17 cellular contexts compared by ENCODE assay signal in the genomic region with DNA sequence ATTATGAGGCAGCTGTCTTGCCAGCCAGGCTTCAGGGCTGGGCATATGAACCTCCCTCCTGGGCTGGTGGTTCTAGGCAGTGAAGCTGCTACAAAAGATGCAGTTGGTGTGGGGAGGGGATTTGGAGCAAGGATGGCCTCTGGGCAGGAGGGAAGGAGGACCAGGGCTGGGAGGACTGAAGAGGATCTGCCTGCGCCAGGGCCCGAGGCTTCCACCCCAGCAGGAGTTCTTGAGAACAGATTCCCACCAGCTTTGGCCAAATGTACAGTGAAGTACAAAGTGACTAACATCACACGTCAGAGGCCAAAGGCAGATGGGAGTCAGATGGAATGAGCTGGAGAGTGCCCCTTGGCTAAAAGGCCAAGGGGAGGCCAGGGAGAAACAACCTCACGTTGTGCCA.
DNase-seq lines count a peak whose midpoint lies in the region; ATAC-seq and TF ChIP-seq lines count a peak whose summit lies in the region.
"Had no signal": no experiment of that assay in that cellular context is flagged by ENCODE, and none has a peak within 500 bp of the region (broad histone marks: within the 10 kb centered on the region; RNA-seq: fewer than 3 reads in every experiment).

No MANE protein-coding gene starts in this region.

- DNase-seq in cardiac septum (ENCODE audit: low spot score) (peak; percentile 60), left ventricle myocardium superior (no peak), cerebellum (ENCODE audit: low spot score) (peak; percentile 41), glutamatergic neuron (peak; percentile 26), glomerular visceral epithelial cell (ENCODE audit: extremely low spot score) (no peak), KBM-7 (no peak), left colon (no peak)
- DNase-seq: CD8-positive, alpha-beta T cell; DMS 273 treated with DMSO at 0.1 percent for 48 hours; DND-41; EL; H7; HFFc6 had no signal

- H3K9me3 Mint-ChIP-seq in glutamatergic neuron (ENCODE audit: unreplicated experiment), result peaks cover 3% of the 10 kb centered on the region
- H3K9me3 Mint-ChIP-seq: CD8-positive, alpha-beta T cell; GM23338; HFFc6 had no signal

- peaks cover 11% of the 10 kb centered on the region for H3K4me1 Mint-ChIP-seq in glutamatergic neuron (ENCODE audit: low read depth, unreplicated experiment)

- ATAC-seq in left ventricle myocardium superior, result no peak
- no peak for ATAC-seq in GM18907 (IDR thresholded peaks at IDR 0.05; ENCODE audit: unreplicated experiment)
- ATAC-seq in left colon, result no peak
- ATAC-seq: A549; CD8-positive, alpha-beta T cell; GM23338; HCT116 had no signal

- H3K27ac Mint-ChIP-seq in glutamatergic neuron (ENCODE audit: unreplicated experiment), result peak overlapping the region; percentile 40
- H3K27ac Mint-ChIP-seq: CD8-positive, alpha-beta T cell; GM23338; HFFc6 had no signal

- TF ChIP-seq CTCF in glutamatergic neuron (IDR thresholded peaks at IDR 0.05; ENCODE audit: partially characterized antibody, unreplicated experiment), result no peak

- no peaks in the 10 kb centered on the region for H3K27me3 Mint-ChIP-seq in glutamatergic neuron (ENCODE audit: unreplicated experiment)

- no peak overlapping the region for H3K4me3 Mint-ChIP-seq in glutamatergic neuron (ENCODE audit: unreplicated experiment)
- H3K4me3 Mint-ChIP-seq: CD8-positive, alpha-beta T cell; GM23338; HFFc6 had no signal

- intact Hi-C loops in cardiac septum (cut with DNase I), result no loop called here
- intact Hi-C loops in left ventricle myocardium superior (cut with micrococcal nuclease), result no loop called here
- intact Hi-C loops in left colon (cut with DNase I, micrococcal nuclease), result no loop called here

- in situ Hi-C loops in KBM-7 (cut with MboI; ENCODE audit: low pct_unique_long_range_greater_than_20kb, low sequenced_read_pairs), result no loop called here

- no peaks in the 10 kb centered on the region for H3K36me3 Mint-ChIP-seq in glutamatergic neuron (ENCODE audit: unreplicated experiment)
- H3K36me3 Mint-ChIP-seq: CD8-positive, alpha-beta T cell had no signal

Comparison
In these comparisons a context has a peak if more than half of its experiments do, and no peak if none do; other contexts are left out.
1. DNase-seq: peak in cardiac septum (single experiment), cerebellum (single experiment) and glutamatergic neuron (single experiment); none in left ventricle myocardium superior (single experiment), glomerular visceral epithelial cell (single experiment), KBM-7 (single experiment) and left colon (0 of 2).